Comparison of ENCODE assay signal across 10 cellular contexts in genomic region chr15:83065431-83065830, GRCh38. TPM values are rescaled to one million over a fixed set of nuclear protein-coding genes. Genes with fewer than 3 reads are reported as not detected.
DNase-seq lines count a peak whose midpoint lies in the region; ATAC-seq and TF ChIP-seq lines count a peak whose summit lies in the region.
"Had no signal": no experiment of that assay in that cellular context is flagged by ENCODE, and none has a peak within 500 bp of the region (broad histone marks: within the 10 kb centered on the region; RNA-seq: fewer than 3 reads in every experiment).

No MANE protein-coding gene starts in this region.

- H3K4me3 ChIP-seq in ACC112 (ENCODE audit: low read depth, low read length): peak overlapping the region; percentile 87
- H3K4me3 ChIP-seq in HUES48 (ENCODE audit: low read depth, low read length): peak overlapping the region; percentile 97
- H3K4me3 ChIP-seq in mucosa of rectum (ENCODE audit: low read length in 2 of 2): peak overlapping the region; percentile 66 to 98

- H3K9ac ChIP-seq in HUES48 (ENCODE audit: low read depth, low read length) (peak overlapping the region; percentile 34; the same call in 1 of the 2 replicates), mucosa of rectum (ENCODE audit: low read depth in 1 of 2, low read length in 2 of 2) (peak overlapping the region; percentile 72 to 87)

- H3K36me3 Mint-ChIP-seq in MCF 10A (ENCODE audit: insufficient read depth, unreplicated experiment): no peaks in the 10 kb centered on the region

- intact Hi-C loops in MCF 10A (cut with micrococcal nuclease): loop anchor here (5.0 kb wide), 1 partner anchor 53 kb away; the partner anchor contains the start of gene C15orf40

- H3K4me1 ChIP-seq in ACC112 (ENCODE audit: control insufficient read depth, insufficient read depth, low read length, unreplicated experiment) (peaks cover 42% of the 10 kb centered on the region), HUES48 (ENCODE audit: control insufficient read depth, insufficient read depth, low read length) (peaks cover 40% of the 10 kb centered on the region), mucosa of rectum (ENCODE audit: control insufficient read depth in 2 of 2, insufficient read depth in 2 of 2, low read length in 2 of 2) (peaks cover 25 to 39% of the 10 kb centered on the region in 2 donors)

- CTCF ChIA-PET in MCF 10A (lab: Yijun Ruan, JAX): no interaction called here

- no peak for ATAC-seq in HG03378 (IDR thresholded peaks at IDR 0.05; ENCODE audit: unreplicated experiment)

- no peak for TF ChIP-seq CTCF in MCF 10A (IDR thresholded peaks at IDR 0.05; ENCODE audit: unreplicated experiment)

- TSS peak; percentile 98 for BruUV-seq in MCF 10A (replicated peaks; lab: Mats Ljungman, UMichigan)

- peaks cover 60% of the 10 kb centered on the region for H3K79me2 ChIP-seq in ACC112 (ENCODE audit: control insufficient read depth, insufficient read depth, low read length, unreplicated experiment)

- H3K4me3 Mint-ChIP-seq in MCF 10A (ENCODE audit: unreplicated experiment): no peak overlapping the region

- POLR2A ChIA-PET in MCF 10A (lab: Yijun Ruan, JAX): interaction anchor here (0.5 to 3.4 kb wide), 16 partner anchors 8 to 530 kb away, joined by 3 to 34 read pairs (median 3); partner anchors contain the start of genes C15orf40 and RAMAC

- H3K9me3 Mint-ChIP-seq in MCF 10A (ENCODE audit: unreplicated experiment): no peaks in the 10 kb centered on the region

- peaks cover 11% of the 10 kb centered on the region for H3K4me1 Mint-ChIP-seq in MCF 10A (ENCODE audit: insufficient read depth, unreplicated experiment)

- no peaks in the 10 kb centered on the region for H3K27me3 ChIP-seq in ACC112 (ENCODE audit: insufficient read depth, low read length)
- H3K27me3 ChIP-seq in HUES48 (ENCODE audit: control insufficient read depth, insufficient read depth, low read length): no peaks in the 10 kb centered on the region
- no peaks in the 10 kb centered on the region for H3K27me3 ChIP-seq in mucosa of rectum (ENCODE audit: control insufficient read depth in 2 of 2, insufficient read depth in 2 of 2, low read length in 2 of 2)

- no peak overlapping the region for H3K27ac ChIP-seq in ACC112 (ENCODE audit: low read depth, low read length)
- H3K27ac ChIP-seq in HUES48 (ENCODE audit: low read depth, low read length): peak overlapping the region; percentile 40
- no peak overlapping the region for H3K27ac ChIP-seq in mucosa of rectum (ENCODE audit: low read depth in 2 of 2, low read length in 2 of 2)
- H3K27ac ChIP-seq in substantia nigra (ENCODE audit: low read depth, low read length, poor library complexity, severe bottlenecking): no peak overlapping the region

- peak overlapping the region; percentile 79 for H3K27ac Mint-ChIP-seq in MCF 10A (ENCODE audit: low read depth, unreplicated experiment)

- no peak for DNase-seq in MCF 10A (ENCODE audit: unreplicated experiment)
- DNase-seq in GDM1 (lab: John Stamatoyannopoulos, UW): no peak
- DNase-seq in substantia nigra (lab: John Stamatoyannopoulos, UW): no peak
- DNase-seq in activated CD4-positive, CD25-positive, alpha-beta regulatory T cell (lab: John Stamatoyannopoulos, UW): no peak
- DNase-seq: cerebellar nuclear complex, NCI-H1048 had no signal

- H3K9me3 ChIP-seq in HUES48 (ENCODE audit: control insufficient read depth, insufficient read depth, low read length): peaks cover 9% of the 10 kb centered on the region; the same call in 1 of the 2 replicates
- H3K9me3 ChIP-seq in mucosa of rectum (ENCODE audit: control insufficient read depth in 2 of 2, low read length in 2 of 2): no peaks in the 10 kb centered on the region

- no peaks in the 10 kb centered on the region for H3K27me3 Mint-ChIP-seq in MCF 10A (ENCODE audit: insufficient read depth, unreplicated experiment)

- no peak overlapping the region for H2AFZ ChIP-seq in ACC112 (ENCODE audit: low read length, unreplicated experiment)

- H3K36me3 ChIP-seq in ACC112 (ENCODE audit: insufficient read depth, low read length): peaks cover 19% of the 10 kb centered on the region; the same call in 1 of the 2 replicates
- H3K36me3 ChIP-seq in HUES48 (ENCODE audit: control insufficient read depth, insufficient read depth, low read length): peaks cover 22% of the 10 kb centered on the region; the same call in 1 of the 2 replicates
- peaks cover 0 to 2% of the 10 kb centered on the region in 2 donors for H3K36me3 ChIP-seq in mucosa of rectum (ENCODE audit: control insufficient read depth in 2 of 2, insufficient read depth in 2 of 2, low read length in 2 of 2)

RNA-seq across cellular contexts. Expression of gene BTBD1, which starts 1.6 kb away (rescaled TPM):
- total RNA-seq in MCF 10A (2022): 42.7 and 57.0 TPM in 2 replicates

RNA-seq across cellular contexts. Expression of gene TM6SF1, which starts 42.0 kb away (rescaled TPM):
- 0.39 TPM in 1 of 2 replicates, not detected in the other for total RNA-seq in MCF 10A (2022)

RNA-seq across cellular contexts. Expression of gene C15orf40, which starts 54.0 kb away (rescaled TPM):
- total RNA-seq in MCF 10A (2022): 38.1 and 39.3 TPM in 2 replicates
